In genomic region chr18:71011389-71011788, GRCh38 we compare ENCODE assay signal across 23 cellular contexts.
DNase-seq lines count a peak whose midpoint lies in the region; ATAC-seq lines count a peak whose summit lies in the region.
"Had no signal": no experiment of that assay in that cellular context is flagged by ENCODE, and none has a peak within 500 bp of the region (broad histone marks: within the 10 kb centered on the region; RNA-seq: fewer than 3 reads in every experiment).

No MANE protein-coding gene starts in this region.

- CTCF ChIA-PET in T-cell (lab: Charles Lee) = no interaction called here

- POLR2A ChIA-PET in T-cell (lab: Charles Lee) = no interaction called here

- no peak overlapping the region for H3K27ac Mint-ChIP-seq in T-cell
- H3K27ac Mint-ChIP-seq: activated CD4-positive, alpha-beta T cell treated with anti-CD3 and anti-CD28 coated beads, Interleukin-2, amount 10 ng/mL, durations not matched to agents 24 days and 14 days; CD4-positive, alpha-beta memory T cell; natural killer cell treated with Interleukin-12 subunit alpha and Interleukin-12 subunit beta and Interleukin-15 and Interleukin-18, amount 100 ng/mL, for 72 hours; stimulated activated effector memory CD8-positive, alpha-beta T cell treated with anti-CD3 and anti-CD28 coated beads, Interleukin-12 subunit alpha, Interleukin-12 subunit beta, amount 100 ng/mL, for 72 hours had no signal

- H3K36me3 Mint-ChIP-seq in T-cell = no peaks in the 10 kb centered on the region
- H3K36me3 Mint-ChIP-seq: CD4-positive, alpha-beta memory T cell; natural killer cell treated with Interleukin-12 subunit alpha and Interleukin-12 subunit beta and Interleukin-15 and Interleukin-18, amount 100 ng/mL, for 72 hours; stimulated activated effector memory CD8-positive, alpha-beta T cell treated with anti-CD3 and anti-CD28 coated beads, Interleukin-12 subunit alpha, Interleukin-12 subunit beta, amount 100 ng/mL, for 72 hours had no signal

- peaks cover 0 to 4% (median 0%) of the 10 kb centered on the region in 3 donors for H3K9me3 Mint-ChIP-seq in T-cell
- H3K9me3 Mint-ChIP-seq: activated CD4-positive, alpha-beta T cell treated with anti-CD3 and anti-CD28 coated beads, Interleukin-2, amount 10 ng/mL, durations not matched to agents 24 days and 14 days had no signal

- H3K4me3 Mint-ChIP-seq in T-cell = no peak overlapping the region
- H3K4me3 Mint-ChIP-seq: activated CD4-positive, alpha-beta T cell treated with anti-CD3 and anti-CD28 coated beads, Interleukin-2, amount 10 ng/mL, durations not matched to agents 24 days and 14 days; CD4-positive, alpha-beta memory T cell; natural killer cell treated with Interleukin-12 subunit alpha and Interleukin-12 subunit beta and Interleukin-15 and Interleukin-18, amount 100 ng/mL, for 72 hours; stimulated activated effector memory CD8-positive, alpha-beta T cell treated with anti-CD3 and anti-CD28 coated beads, Interleukin-12 subunit alpha, Interleukin-12 subunit beta, amount 100 ng/mL, for 72 hours had no signal

- no peaks in the 10 kb centered on the region for H3K27me3 Mint-ChIP-seq in T-cell
- H3K27me3 Mint-ChIP-seq: activated CD4-positive, alpha-beta T cell treated with anti-CD3 and anti-CD28 coated beads, Interleukin-2, amount 10 ng/mL, durations not matched to agents 24 days and 14 days; CD4-positive, alpha-beta memory T cell; natural killer cell treated with Interleukin-12 subunit alpha and Interleukin-12 subunit beta and Interleukin-15 and Interleukin-18, amount 100 ng/mL, for 72 hours had no signal

- DNase-seq in T-cell (no peak), KG1 (lab: John Stamatoyannopoulos, UW) (no peak), A172 (ENCODE audit: low spot score) (no peak), NCI-H128 (lab: John Stamatoyannopoulos, UW; ENCODE audit: unreplicated experiment) (no peak)
- DNase-seq: activated CD4-positive, alpha-beta T cell treated with anti-CD3 and anti-CD28 coated beads, Interleukin-2, amount 10 ng/mL, durations not matched to agents 24 days and 14 days; activated effector memory CD4-positive, alpha-beta T cell treated with Interleukin-2 at 50 U/mL for 16 hours; CD4-positive, alpha-beta memory T cell; dermis blood vessel endothelial cell; DMS79; NCI-H146; NCI-H2171; OCI-M1; Right ventricle myocardium superior; SW 1271; testis had no signal

- peak; percentile 69 for ATAC-seq in GM18517 (IDR thresholded peaks at IDR 0.05; ENCODE audit: unreplicated experiment)
- peak; percentile 22 for ATAC-seq in GM19468 (IDR thresholded peaks at IDR 0.05; ENCODE audit: extremely low read depth, unreplicated experiment)
- ATAC-seq in HG02852 (IDR thresholded peaks at IDR 0.05; ENCODE audit: unreplicated experiment) = peak; percentile 82
- peak; percentile 65 for ATAC-seq in HG03460 (IDR thresholded peaks at IDR 0.05; ENCODE audit: unreplicated experiment)
- no peak for ATAC-seq in T-cell (replicated peaks in 1 of 4)
- ATAC-seq: HepG2; natural killer cell treated with Interleukin-12 subunit alpha and Interleukin-12 subunit beta and Interleukin-15 and Interleukin-18, amount 100 ng/mL, for 72 hours; sciatic nerve; stimulated activated effector memory CD8-positive, alpha-beta T cell treated with anti-CD3 and anti-CD28 coated beads, Interleukin-12 subunit alpha, Interleukin-12 subunit beta, amount 100 ng/mL, for 72 hours had no signal

- no peaks in the 10 kb centered on the region for H3K4me1 Mint-ChIP-seq in T-cell
- H3K4me1 Mint-ChIP-seq: activated CD4-positive, alpha-beta T cell treated with anti-CD3 and anti-CD28 coated beads, Interleukin-2, amount 10 ng/mL, durations not matched to agents 24 days and 14 days; CD4-positive, alpha-beta memory T cell; stimulated activated effector memory CD8-positive, alpha-beta T cell treated with anti-CD3 and anti-CD28 coated beads, Interleukin-12 subunit alpha, Interleukin-12 subunit beta, amount 100 ng/mL, for 72 hours had no signal

Comparison
In these comparisons a context has a peak if more than half of its experiments do, and no peak if none do; other contexts are left out.
1. ATAC-seq: peak in GM18517 (single experiment), GM19468 (single experiment), HG02852 (single experiment) and HG03460 (single experiment); none in T-cell (0 of 4).